ENCODE assay signal across 8 cellular contexts in genomic region chr5:172284275-172284971, GRCh38. TPM values are rescaled to one million over a fixed set of nuclear protein-coding genes. Genes with fewer than 3 reads are reported as not detected.
DNase-seq lines count a peak whose midpoint lies in the region; ATAC-seq, FAIRE-seq and TF ChIP-seq lines count a peak whose summit lies in the region.

No MANE protein-coding gene starts in this region.

- H2AFZ ChIP-seq in DND-41 (ENCODE audit: low read depth, low read length) (peak overlapping the region; percentile 98), astrocyte (ENCODE audit: low read depth, low read length) (peak overlapping the region; percentile 91)

- no peaks in the 10 kb centered on the region for H3K27me3 Mint-ChIP-seq in astrocyte (ENCODE audit: low read depth, unreplicated experiment)

- H3K4me3 ChIP-seq in DND-41 (ENCODE audit: low read depth in 1 of 2, low read length in 2 of 2), result peak overlapping the region; percentile 55 to 94; a peak in 3 of 4 replicates
- peak overlapping the region; percentile 82 for H3K4me3 ChIP-seq in astrocyte (ENCODE audit: insufficient read depth, low read depth, low read length)
- H3K4me3 ChIP-seq in iPS-11a (ENCODE audit: low read depth, low read length), result peak overlapping the region; percentile 80
- peak overlapping the region; percentile 73 to 76 for H3K4me3 ChIP-seq in small intestine (ENCODE audit: low read depth in 1 of 2, low read length in 2 of 2)

- H3K4me1 ChIP-seq in DND-41 (ENCODE audit: insufficient read depth, low read length), result peaks cover 31% of the 10 kb centered on the region
- H3K4me1 ChIP-seq in astrocyte (ENCODE audit: insufficient read depth, low read length), result peaks cover 14% of the 10 kb centered on the region
- no peaks in the 10 kb centered on the region for H3K4me1 ChIP-seq in small intestine (ENCODE audit: control insufficient read depth in 2 of 2, insufficient read depth in 1 of 2, low read depth in 1 of 2, low read length in 1 of 2)

- H4K20me1 ChIP-seq in DND-41 (ENCODE audit: insufficient read depth, low read length) (peaks cover 17% of the 10 kb centered on the region; the same call in 1 of the 2 replicates), astrocyte (ENCODE audit: insufficient read depth, low read length) (peaks cover 35% of the 10 kb centered on the region)

- no peaks in the 10 kb centered on the region for H3K36me3 Mint-ChIP-seq in astrocyte (ENCODE audit: low read depth, unreplicated experiment)

- H3K27ac Mint-ChIP-seq in astrocyte (ENCODE audit: unreplicated experiment), result peak overlapping the region; percentile 87

- H3K4me2 ChIP-seq in DND-41 (ENCODE audit: insufficient read depth, low read length) (peak overlapping the region; percentile 99), astrocyte (ENCODE audit: low read length) (peak overlapping the region; percentile 94)

- peak; percentile 17 for ATAC-seq in DND-41 (ENCODE audit: insufficient read depth, low read depth)
- no peak for ATAC-seq in GM18498 (IDR thresholded peaks at IDR 0.05; ENCODE audit: unreplicated experiment)
- ATAC-seq in HG02981 (IDR thresholded peaks at IDR 0.05; ENCODE audit: unreplicated experiment), result no peak

- DNase-seq in DND-41 (no peak), LHCN-M2 (ENCODE audit: low read depth) (peak; percentile 37), astrocyte (ENCODE audit: low read depth) (no peak), small intestine (peak; percentile 68), H4 (ENCODE audit: low spot score) (no peak)

- TF ChIP-seq CTCF in DND-41 (IDR thresholded peaks at IDR 0.05; ENCODE audit: borderline replicate concordance, extremely low read depth, low read length, poor library complexity, severe bottlenecking) (no peak), astrocyte (IDR thresholded peaks at IDR 0.05; ENCODE audit: insufficient read depth, low read depth, low read length) (no peak)

- peaks cover 12% of the 10 kb centered on the region for H3K27me3 ChIP-seq in DND-41 (ENCODE audit: insufficient read depth, low read length, poor library complexity)
- H3K27me3 ChIP-seq in astrocyte (ENCODE audit: insufficient read depth, low read length), result no peaks in the 10 kb centered on the region
- no peaks in the 10 kb centered on the region for H3K27me3 ChIP-seq in small intestine (ENCODE audit: control insufficient read depth in 2 of 2, insufficient read depth in 2 of 2, low read length in 2 of 2)

- H3K9me3 Mint-ChIP-seq in astrocyte (ENCODE audit: unreplicated experiment), result no peaks in the 10 kb centered on the region

- H3K9ac ChIP-seq in DND-41 (ENCODE audit: low read depth, low read length) (peak overlapping the region; percentile 86), astrocyte (ENCODE audit: low read length) (peak overlapping the region; percentile 92)

- H3K27ac ChIP-seq in DND-41 (ENCODE audit: low read length) (peak overlapping the region; percentile 75), astrocyte (ENCODE audit: low read depth, low read length) (peak overlapping the region; percentile 74), small intestine (ENCODE audit: low read depth in 1 of 2, low read length in 1 of 2) (peak overlapping the region; percentile 80 to 87)

- FAIRE-seq in astrocyte (lab: Jason Lieb, UNC), result no peak
- no peak for FAIRE-seq in small intestine (lab: Jason Lieb, UNC)

- peak overlapping the region; percentile 91 for H3K4me3 Mint-ChIP-seq in astrocyte (ENCODE audit: unreplicated experiment)

- no peaks in the 10 kb centered on the region; the same call in 1 of the 2 replicates for H3K36me3 ChIP-seq in DND-41 (ENCODE audit: insufficient read depth, low read length)
- no peaks in the 10 kb centered on the region for H3K36me3 ChIP-seq in astrocyte (ENCODE audit: insufficient read depth, low read length)
- no peaks in the 10 kb centered on the region for H3K36me3 ChIP-seq in small intestine (ENCODE audit: control insufficient read depth in 2 of 2, insufficient read depth in 2 of 2, low read length in 2 of 2)

- H3K9me3 ChIP-seq in DND-41 (ENCODE audit: insufficient read depth, low read length, severe bottlenecking), result no peaks in the 10 kb centered on the region
- H3K9me3 ChIP-seq in astrocyte (ENCODE audit: insufficient read depth, low read depth, low read length), result no peaks in the 10 kb centered on the region
- H3K9me3 ChIP-seq in small intestine (ENCODE audit: control insufficient read depth, low read depth), result no peaks in the 10 kb centered on the region

- 1 to 3% (median 2%) methylated on average over 34 to 35 of the region's 35 CpGs for WGBS in small intestine, 3 donors

- H3K4me1 Mint-ChIP-seq in astrocyte (ENCODE audit: low read depth, unreplicated experiment), result peaks cover 5% of the 10 kb centered on the region

- peaks cover 41% of the 10 kb centered on the region for H3K79me2 ChIP-seq in DND-41 (ENCODE audit: insufficient read depth, low read length)
- H3K79me2 ChIP-seq in astrocyte (ENCODE audit: insufficient read depth, low read length), result peaks cover 40% of the 10 kb centered on the region

RNA-seq across cellular contexts. Expression of gene UBTD2, which starts 0.9 kb away (rescaled TPM):
- 17.6 and 26.1 TPM in 2 replicates for total RNA-seq in LHCN-M2 (2014; rRNA removed)
- polyA plus RNA-seq in LHCN-M2 (2012), result 12.1 TPM
- total RNA-seq in astrocyte, result 33.7 and 34.2 TPM in 2 replicates
- 10 to 100 TPM; 16.9 to 25.7 (median 18.4) TPM for polyA plus RNA-seq in small intestine
- total RNA-seq in H4 (2014; rRNA removed; shearing (Covaris generic)), result 34.6 and 34.8 TPM in 2 replicates

Comparison
In these comparisons a context has a peak if more than half of its experiments do, and no peak if none do; other contexts are left out.
1. DNase-seq: peak in LHCN-M2 (single experiment) and small intestine (single experiment); none in DND-41 (single experiment), astrocyte (single experiment) and H4 (single experiment).
2. Peak in every context shown above with its lines, with median percentiles within 50 percentile points of each other: H3K27ac ChIP-seq and H3K4me3 ChIP-seq.